In the genomic region with DNA sequence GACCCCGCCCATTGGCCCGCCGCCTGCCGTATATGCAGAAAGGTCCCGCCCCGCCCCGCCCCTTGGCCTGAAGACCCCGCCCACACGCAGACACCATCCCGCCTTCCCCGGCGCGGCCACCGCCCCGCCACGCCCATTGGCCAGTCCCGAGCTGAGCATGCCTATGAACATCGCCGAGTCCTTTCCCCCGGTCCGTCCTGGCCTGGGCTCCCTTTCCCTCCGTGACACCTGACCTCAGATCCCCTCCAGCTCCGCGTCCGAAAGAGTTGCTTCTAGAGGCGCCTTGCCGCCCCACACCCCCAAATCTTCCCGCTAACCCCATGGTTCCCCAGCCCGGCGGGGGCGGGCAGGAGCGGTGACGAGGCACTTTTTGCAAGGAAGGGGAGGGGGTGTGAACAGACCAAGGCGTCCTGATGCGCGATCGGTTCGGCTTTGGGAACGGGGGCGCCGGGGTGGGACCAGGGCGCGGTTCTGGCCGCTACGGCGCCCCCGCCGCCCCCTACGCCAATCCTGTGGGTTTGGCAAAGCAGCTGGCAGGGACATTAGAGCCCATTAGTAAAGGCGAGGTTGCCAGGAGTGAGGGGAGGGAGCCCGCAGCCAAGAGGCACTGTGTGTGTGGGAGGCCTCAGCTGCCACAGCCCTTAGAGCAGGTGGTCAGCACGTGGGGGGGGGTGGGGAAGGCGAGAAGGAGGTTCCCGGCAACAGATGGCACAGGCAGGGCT, we compare ENCODE assay signal across 1 cellular context.
TF ChIP-seq lines count a peak whose summit lies in the region.

No MANE protein-coding gene starts in this region.

TF ChIP-seq in K562, 482 proteins besides CTCF, POLR2A, EP300 and RAD21 (continued from another document and continues in another):
- TF ChIP-seq ETV6 (IDR thresholded peaks at IDR 0.05; ENCODE audit: borderline replicate concordance in 1 of 2, low read depth in 2 of 2, low read length in 1 of 2) (no peak), ETV6 (CRISPR knock-in tag; IDR thresholded peaks at IDR 0.05; ENCODE audit: borderline replicate concordance) (peak; percentile 68; the same call in 1 of the 2 replicates), NCOR1 (IDR thresholded peaks at IDR 0.05) (peak; percentile 34; the same call in 1 of the 2 replicates), KDM5B (IDR thresholded peaks at IDR 0.05; ENCODE audit: insufficient replicate concordance, low read depth, low read length) (peak; percentile 60), EWSR1 (IDR thresholded peaks at IDR 0.05; ENCODE audit: borderline replicate concordance, low read depth, partially characterized antibody) (no peak), SUPT5H (IDR thresholded peaks at IDR 0.05) (peak; percentile 86), BHLHE40 (IDR thresholded peaks at IDR 0.05; ENCODE audit: low read length) (peak; percentile 92), NELFE (IDR thresholded peaks at IDR 0.05; ENCODE audit: insufficient read depth, insufficient read length) (no peak), ZFPM2 (CRISPR knock-in tag; IDR thresholded peaks at IDR 0.05) (no peak), ZNF644 (tag; IDR thresholded peaks at IDR 0.05; ENCODE audit: low read depth) (0 out of 2 replicates have a peak, but pooled peaks have one; percentile 80), ZNF354B (CRISPR knock-in tag; IDR thresholded peaks at IDR 0.05) (no peak), GMEB1 (CRISPR knock-in tag; IDR thresholded peaks at IDR 0.05) (0 out of 2 replicates have a peak, but pooled peaks have one; percentile 28), PML (IDR thresholded peaks at IDR 0.05; ENCODE audit: low read length) (peak; percentile 45; the same call in 1 of the 2 replicates), RB1 (IDR thresholded peaks at IDR 0.05; ENCODE audit: low read depth) (peak; percentile 50), TAL1 (IDR thresholded peaks at IDR 0.05) (no peak), RBFOX2 (IDR thresholded peaks at IDR 0.05; ENCODE audit: low read depth, low read length) (peak; percentile 94), RBM34 (IDR thresholded peaks at IDR 0.05; ENCODE audit: borderline replicate concordance, insufficient read depth, low read length) (no peak), MAFK (IDR thresholded peaks at IDR 0.05; ENCODE audit: low read length) (peak; percentile 86), SREBF1 (IDR thresholded peaks at IDR 0.05; ENCODE audit: borderline replicate concordance, low read depth, low read length) (no peak), SMAD1 (IDR thresholded peaks at IDR 0.05; ENCODE audit: low read depth, low read length, partially characterized antibody) (no peak), DACH1 (IDR thresholded peaks at IDR 0.05; ENCODE audit: partially characterized antibody) (peak; percentile 60), KAT7 (CRISPR knock-in tag; IDR thresholded peaks at IDR 0.05; ENCODE audit: borderline replicate concordance) (no peak; the same call in 1 of the 2 replicates), ZNF551 (CRISPR knock-in tag; IDR thresholded peaks at IDR 0.05) (no peak), PURB (CRISPR knock-in tag; IDR thresholded peaks at IDR 0.05; ENCODE audit: low read depth) (no peak), MAFG (tag; conservative IDR thresholded peaks at IDR 0.05) (peak; percentile 99), SIN3A (IDR thresholded peaks at IDR 0.05; ENCODE audit: borderline replicate concordance in 2 of 2, control insufficient read depth in 1 of 2, low read depth in 2 of 2, low read length in 2 of 2) (peak; percentile 39 to 52; a peak in 1 of 4 replicates), NR4A1 (CRISPR knock-in tag; IDR thresholded peaks at IDR 0.05) (0 out of 2 replicates have a peak, but pooled peaks have one; percentile 16), NR4A1 (tag; IDR thresholded peaks at IDR 0.05) (peak; percentile 77; the same call in 1 of the 2 replicates), PHTF2 (CRISPR knock-in tag; IDR thresholded peaks at IDR 0.05) (no peak), JUND (IDR thresholded peaks at IDR 0.05; ENCODE audit: borderline replicate concordance, low read depth, low read length) (peak; percentile 43; the same call in 1 of the 2 replicates), JUND (tag; IDR thresholded peaks at IDR 0.05; ENCODE audit: borderline replicate concordance, low read depth, low read length) (no peak), SAFB (IDR thresholded peaks at IDR 0.05; ENCODE audit: borderline replicate concordance, low read depth, low read length) (no peak), ZNF584 (CRISPR knock-in tag; IDR thresholded peaks at IDR 0.05; ENCODE audit: low read depth) (peak; percentile 89), MAX (CRISPR knock-in tag; IDR thresholded peaks at IDR 0.05) (peak; percentile 97), ZNF589 (CRISPR knock-in tag; IDR thresholded peaks at IDR 0.05; ENCODE audit: low read depth) (peak; percentile 86), ELF2 (CRISPR knock-in tag; IDR thresholded peaks at IDR 0.05) (0 out of 2 replicates have a peak, but pooled peaks have one; percentile 36), FOXA1 (IDR thresholded peaks at IDR 0.05; ENCODE audit: borderline replicate concordance) (no peak), CLOCK (CRISPR knock-in tag; IDR thresholded peaks at IDR 0.05; ENCODE audit: borderline replicate concordance) (0 out of 2 replicates have a peak, but pooled peaks have one; percentile 36), EHMT2 (IDR thresholded peaks at IDR 0.05) (no peak), MBD1 (CRISPR knock-in tag; IDR thresholded peaks at IDR 0.05) (no peak), FOXJ3 (CRISPR knock-in tag; IDR thresholded peaks at IDR 0.05) (no peak), KLF6 (CRISPR knock-in tag; IDR thresholded peaks at IDR 0.05; ENCODE audit: borderline replicate concordance) (0 out of 2 replicates have a peak, but pooled peaks have one; percentile 16), GTF2E2 (tag; IDR thresholded peaks at IDR 0.05) (peak; percentile 32; the same call in 1 of the 2 replicates), SMAD2 (IDR thresholded peaks at IDR 0.05; ENCODE audit: low read depth, low read length) (no peak), SAP30 (IDR thresholded peaks at IDR 0.05; ENCODE audit: borderline replicate concordance, insufficient read depth, low read depth, low read length, poor library complexity, severe bottlenecking) (no peak), RAD51 (IDR thresholded peaks at IDR 0.05; ENCODE audit: borderline replicate concordance, low read depth) (no peak; the same call in 1 of the 2 replicates), DMBX1 (CRISPR knock-in tag; IDR thresholded peaks at IDR 0.05; ENCODE audit: borderline replicate concordance) (peak; percentile 84), ZC3H11A (IDR thresholded peaks at IDR 0.05; ENCODE audit: low read depth, low read length) (no peak), TGIF2 (CRISPR knock-in tag; IDR thresholded peaks at IDR 0.05) (no peak), RUNX1 (IDR thresholded peaks at IDR 0.05; ENCODE audit: low read depth) (peak; percentile 40; the same call in 1 of the 2 replicates), CCAR2 (IDR thresholded peaks at IDR 0.05; ENCODE audit: low read depth, low read length) (no peak), SMARCE1 (IDR thresholded peaks at IDR 0.05) (peak; percentile 76; the same call in 1 of the 2 replicates), ZNF740 (CRISPR knock-in tag; IDR thresholded peaks at IDR 0.05) (no peak; the same call in 1 of the 2 replicates), ZNF740 (tag; IDR thresholded peaks at IDR 0.05) (peak in 1 of 2 experiments; percentile 80; a peak in 2 of 4 replicates), ZBED1 (IDR thresholded peaks at IDR 0.05) (peak; percentile 70; the same call in 1 of the 2 replicates), ZEB2 (IDR thresholded peaks at IDR 0.05) (0 out of 2 replicates have a peak, but pooled peaks have one; percentile 12)
- TF ChIP-seq, protein P1, sequence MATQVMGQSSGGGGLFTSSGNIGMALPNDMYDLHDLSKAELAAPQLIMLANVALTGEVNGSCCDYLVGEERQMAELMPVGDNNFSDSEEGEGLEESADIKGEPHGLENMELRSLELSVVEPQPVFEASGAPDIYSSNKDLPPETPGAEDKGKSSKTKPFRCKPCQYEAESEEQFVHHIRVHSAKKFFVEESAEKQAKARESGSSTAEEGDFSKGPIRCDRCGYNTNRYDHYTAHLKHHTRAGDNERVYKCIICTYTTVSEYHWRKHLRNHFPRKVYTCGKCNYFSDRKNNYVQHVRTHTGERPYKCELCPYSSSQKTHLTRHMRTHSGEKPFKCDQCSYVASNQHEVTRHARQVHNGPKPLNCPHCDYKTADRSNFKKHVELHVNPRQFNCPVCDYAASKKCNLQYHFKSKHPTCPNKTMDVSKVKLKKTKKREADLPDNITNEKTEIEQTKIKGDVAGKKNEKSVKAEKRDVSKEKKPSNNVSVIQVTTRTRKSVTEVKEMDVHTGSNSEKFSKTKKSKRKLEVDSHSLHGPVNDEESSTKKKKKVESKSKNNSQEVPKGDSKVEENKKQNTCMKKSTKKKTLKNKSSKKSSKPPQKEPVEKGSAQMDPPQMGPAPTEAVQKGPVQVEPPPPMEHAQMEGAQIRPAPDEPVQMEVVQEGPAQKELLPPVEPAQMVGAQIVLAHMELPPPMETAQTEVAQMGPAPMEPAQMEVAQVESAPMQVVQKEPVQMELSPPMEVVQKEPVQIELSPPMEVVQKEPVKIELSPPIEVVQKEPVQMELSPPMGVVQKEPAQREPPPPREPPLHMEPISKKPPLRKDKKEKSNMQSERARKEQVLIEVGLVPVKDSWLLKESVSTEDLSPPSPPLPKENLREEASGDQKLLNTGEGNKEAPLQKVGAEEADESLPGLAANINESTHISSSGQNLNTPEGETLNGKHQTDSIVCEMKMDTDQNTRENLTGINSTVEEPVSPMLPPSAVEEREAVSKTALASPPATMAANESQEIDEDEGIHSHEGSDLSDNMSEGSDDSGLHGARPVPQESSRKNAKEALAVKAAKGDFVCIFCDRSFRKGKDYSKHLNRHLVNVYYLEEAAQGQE (CRISPR knock-in tag; IDR thresholded peaks at IDR 0.05; ENCODE audit: low read depth), result 0 out of 2 replicates have a peak, but pooled peaks have one; percentile 35
- TF ChIP-seq, protein P2, sequence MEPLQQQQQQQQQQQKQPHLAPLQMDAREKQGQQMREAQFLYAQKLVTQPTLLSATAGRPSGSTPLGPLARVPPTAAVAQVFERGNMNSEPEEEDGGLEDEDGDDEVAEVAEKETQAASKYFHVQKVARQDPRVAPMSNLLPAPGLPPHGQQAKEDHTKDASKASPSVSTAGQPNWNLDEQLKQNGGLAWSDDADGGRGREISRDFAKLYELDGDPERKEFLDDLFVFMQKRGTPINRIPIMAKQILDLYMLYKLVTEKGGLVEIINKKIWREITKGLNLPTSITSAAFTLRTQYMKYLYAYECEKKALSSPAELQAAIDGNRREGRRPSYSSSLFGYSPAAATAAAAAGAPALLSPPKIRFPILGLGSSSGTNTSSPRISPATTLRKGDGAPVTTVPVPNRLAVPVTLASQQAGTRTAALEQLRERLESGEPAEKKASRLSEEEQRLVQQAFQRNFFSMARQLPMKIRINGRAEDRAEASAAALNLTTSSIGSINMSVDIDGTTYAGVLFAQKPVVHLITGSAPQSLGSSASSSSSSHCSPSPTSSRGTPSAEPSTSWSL (CRISPR knock-in tag; IDR thresholded peaks at IDR 0.05; ENCODE audit: borderline replicate concordance), result no peak
